Comparison of ENCODE assay signal across 9 cellular contexts in genomic region chr13:45367995-45368394, GRCh38. TPM values are rescaled to one million over a fixed set of nuclear protein-coding genes. Genes with fewer than 3 reads are reported as not detected.
A peak's percentile ranks its signal among the peaks of the same experiment; 100 is the strongest.
DNase-seq lines count a peak whose midpoint lies in the region; ATAC-seq and TF ChIP-seq lines count a peak whose summit lies in the region.
"Had no signal": no experiment of that assay in that cellular context is flagged by ENCODE, and none has a peak within 500 bp of the region (broad histone marks: within the 10 kb centered on the region; RNA-seq: fewer than 3 reads in every experiment).

No MANE protein-coding gene starts in this region.

- H3K4me1 ChIP-seq in GM23248 (ENCODE audit: insufficient read depth), result 0 out of 2 replicates have a peak, but pooled peaks cover 8% of the 10 kb centered on the region
- H3K4me1 ChIP-seq in RWPE2 (ENCODE audit: insufficient read depth, poor library complexity, severe bottlenecking), result peaks cover 37% of the 10 kb centered on the region
- H3K4me1 ChIP-seq: parathyroid adenoma had no signal

- no peaks in the 10 kb centered on the region for H3K9me3 ChIP-seq in GM23248 (ENCODE audit: low read depth)
- no peaks in the 10 kb centered on the region for H3K9me3 ChIP-seq in RWPE2 (ENCODE audit: severe bottlenecking)
- H3K9me3 ChIP-seq: upper lobe of left lung had no signal

- H3K4me3 Mint-ChIP-seq in chondrocyte (ENCODE audit: unreplicated experiment) (no peak overlapping the region), osteocyte (ENCODE audit: unreplicated experiment) (no peak overlapping the region)

- H3K4me2 ChIP-seq in GM23248 (ENCODE audit: unreplicated experiment), result no peak overlapping the region

- peaks cover 16% of the 10 kb centered on the region for H3K36me3 Mint-ChIP-seq in chondrocyte (ENCODE audit: low read depth)
- peaks cover 29% of the 10 kb centered on the region for H3K36me3 Mint-ChIP-seq in osteocyte (ENCODE audit: unreplicated experiment)

- peaks cover 7% of the 10 kb centered on the region for H3K9me3 Mint-ChIP-seq in chondrocyte (ENCODE audit: low read depth)
- H3K9me3 Mint-ChIP-seq in osteocyte (ENCODE audit: unreplicated experiment), result peaks cover 7% of the 10 kb centered on the region

- 67 to 70% methylated on average over 5 of the region's 5 CpGs for WGBS in GM23248 (ENCODE audit: low coverage in 1 of 2, low lambda C conversion rate in 2 of 2, missing lambda C conversion rate in 2 of 2), 2 experiments

- H3K4me3 ChIP-seq in GM23248 (no peak overlapping the region), RWPE2 (ENCODE audit: severe bottlenecking) (no peak overlapping the region)
- H3K4me3 ChIP-seq: upper lobe of left lung had no signal

- H3K4me1 Mint-ChIP-seq in chondrocyte (ENCODE audit: low read depth) (peaks cover 49% of the 10 kb centered on the region), osteocyte (ENCODE audit: unreplicated experiment) (peaks cover 50% of the 10 kb centered on the region)

- H3K9ac ChIP-seq in GM23248, result no peak overlapping the region
- H3K9ac ChIP-seq: parathyroid adenoma had no signal

- CTCF ChIA-PET in HEK293T (lab: Yijun Ruan, JAX), result no interaction called here

- peak overlapping the region; percentile 47; the same call in 1 of the 2 replicates for H3K27ac ChIP-seq in GM23248
- H3K27ac ChIP-seq in RWPE2 (ENCODE audit: poor library complexity, severe bottlenecking), result peak overlapping the region; percentile 91
- H3K27ac ChIP-seq: parathyroid adenoma had no signal

- H3K79me2 ChIP-seq in GM23248 (ENCODE audit: insufficient read depth), result no peaks in the 10 kb centered on the region
- H3K79me2 ChIP-seq: parathyroid adenoma had no signal

- DNase-seq in GM23248, result no peak
- no peak for DNase-seq in RWPE2 (ENCODE audit: low spot score)
- DNase-seq in chondrocyte (ENCODE audit: low spot score), result no peak
- DNase-seq in osteocyte (ENCODE audit: extremely low spot score, unreplicated experiment), result no peak
- DNase-seq in HEK293T (ENCODE audit: extremely low spot score), result no peak
- no peak for DNase-seq in NCI-H1048 (lab: John Stamatoyannopoulos, UW)
- DNase-seq in NCI-H146 (lab: John Stamatoyannopoulos, UW), result no peak

- H3K27me3 ChIP-seq in GM23248 (replicated peaks; ENCODE audit: insufficient read depth) (no peaks in the 10 kb centered on the region), RWPE2 (ENCODE audit: insufficient read depth, poor library complexity, severe bottlenecking) (no peaks in the 10 kb centered on the region)
- H3K27me3 ChIP-seq: upper lobe of left lung had no signal

- POLR2A ChIA-PET in HEK293T (lab: Yijun Ruan, JAX), result no interaction called here

- no peak for ATAC-seq in RWPE2 (ENCODE audit: low read depth)

- peaks cover 3% of the 10 kb centered on the region; the same call in 1 of the 2 replicates for H3F3A ChIP-seq in GM23248 (ENCODE audit: insufficient read depth)

- H3K27ac Mint-ChIP-seq in chondrocyte (ENCODE audit: unreplicated experiment), result peak overlapping the region; percentile 85
- peak overlapping the region; percentile 96 for H3K27ac Mint-ChIP-seq in osteocyte (ENCODE audit: unreplicated experiment)

- H3K27me3 Mint-ChIP-seq in chondrocyte (ENCODE audit: low read depth) (no peaks in the 10 kb centered on the region), osteocyte (ENCODE audit: unreplicated experiment) (no peaks in the 10 kb centered on the region)

- in situ Hi-C loops in GM23248 (cut with MboI), result no loop called here

- H3K36me3 ChIP-seq in GM23248 (ENCODE audit: low read depth) (no peaks in the 10 kb centered on the region), RWPE2 (ENCODE audit: low read depth) (0 out of 2 replicates have a peak, but pooled peaks cover 10% of the 10 kb centered on the region)

- H2AFZ ChIP-seq in GM23248, result no peak overlapping the region
- H2AFZ ChIP-seq: parathyroid adenoma had no signal

- no peaks in the 10 kb centered on the region for H3K9me2 ChIP-seq in GM23248 (ENCODE audit: insufficient read depth)

- TF ChIP-seq CTCF in RWPE2 (IDR thresholded peaks at IDR 0.05; ENCODE audit: poor library complexity, severe bottlenecking), result no peak
- TF ChIP-seq CTCF in chondrocyte (IDR thresholded peaks at IDR 0.05), result no peak
- no peak for TF ChIP-seq CTCF in osteocyte (IDR thresholded peaks at IDR 0.05)

- no peaks in the 10 kb centered on the region for H4K20me1 ChIP-seq in GM23248 (ENCODE audit: insufficient read depth)

TF ChIP-seq in HEK293T, 16 proteins besides CTCF, POLR2A, EP300 and RAD21:
- no peak for TF ChIP-seq BHLHE40 (IDR thresholded peaks at IDR 0.05; ENCODE audit: borderline replicate concordance)
- TF ChIP-seq FOXM1 (IDR thresholded peaks at IDR 0.05; ENCODE audit: borderline replicate concordance), result no peak
- no peak for TF ChIP-seq HDGF (IDR thresholded peaks at IDR 0.05; ENCODE audit: borderline replicate concordance)
- no peak for TF ChIP-seq L3MBTL2 (conservative IDR thresholded peaks at IDR 0.05)
- no peak for TF ChIP-seq TARDBP (IDR thresholded peaks at IDR 0.05)

RNA-seq across cellular contexts. Expression of gene TPT1, which starts 27.0 kb away (rescaled TPM):
- 2,021 and 2,164 TPM in 2 replicates for total RNA-seq in GM23248 (2014; rRNA removed; shearing (Covaris generic))
- polyA plus RNA-seq in GM23248 (2016; fragmentation: Nextera tagmentation; extraction: Ambion mirVana), result 1,100 and 1,151 TPM in 2 replicates
- total RNA-seq in chondrocyte (2,987 to 3,118 TPM (median 2,990 TPM) in 3 replicates), osteocyte (3,315 and 3,393 TPM in 2 replicates)

RNA-seq across cellular contexts. Expression of gene SLC25A30, which starts 50.2 kb away (rescaled TPM):
- total RNA-seq in GM23248 (2014; rRNA removed; shearing (Covaris generic)), result 4.3 and 10.2 TPM in 2 replicates
- polyA plus RNA-seq in GM23248 (2016; fragmentation: Nextera tagmentation; extraction: Ambion mirVana), result 4.3 and 4.5 TPM in 2 replicates
- 11.6 to 15.0 TPM (median 13.4 TPM) in 3 replicates for total RNA-seq in chondrocyte
- total RNA-seq in osteocyte, result 8.9 and 12.0 TPM in 2 replicates
